ENCODE assay signal across 15 cellular contexts in the genomic region with DNA sequence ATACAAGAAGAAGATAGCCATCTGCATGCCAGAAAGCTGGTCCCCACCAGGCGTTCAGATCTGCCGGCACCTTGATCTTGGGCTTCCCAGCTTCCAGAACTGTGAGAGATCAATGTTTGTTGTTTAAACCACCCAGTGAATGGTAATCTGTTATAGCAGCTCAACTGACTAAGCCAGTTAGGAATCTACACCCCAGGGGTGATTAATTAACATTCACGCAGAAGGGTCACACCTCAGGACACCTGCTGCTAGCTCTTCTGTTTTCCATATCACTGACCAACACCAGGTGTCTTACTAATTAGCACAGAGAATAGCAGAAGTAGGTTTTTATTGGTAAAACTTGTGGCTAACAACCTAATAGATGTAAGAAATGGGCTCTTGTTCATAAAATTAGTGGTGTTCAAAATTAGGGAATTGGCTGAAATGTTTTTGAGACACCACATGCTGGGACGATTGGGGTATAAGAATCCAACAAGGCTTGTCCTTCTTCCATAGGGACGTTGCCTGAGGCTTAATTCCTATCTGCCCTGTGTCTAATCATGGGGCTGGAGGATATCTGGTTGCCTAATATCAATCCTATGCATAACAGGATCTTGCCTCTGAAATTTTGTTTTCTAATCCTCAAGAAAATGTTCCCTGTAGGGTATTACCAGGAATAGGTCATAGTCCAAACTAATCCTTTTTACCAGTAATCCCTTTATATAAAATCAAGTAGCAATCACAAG. TPM values are rescaled to one million over a fixed set of nuclear protein-coding genes. Genes with fewer than 3 reads are reported as not detected.
DNase-seq lines count a peak whose midpoint lies in the region; ATAC-seq and TF ChIP-seq lines count a peak whose summit lies in the region.
"Had no signal": no experiment of that assay in that cellular context is flagged by ENCODE, and none has a peak within 500 bp of the region (broad histone marks: within the 10 kb centered on the region; RNA-seq: fewer than 3 reads in every experiment).

No MANE protein-coding gene starts in this region.

- CTCF ChIA-PET in HEK293T (lab: Yijun Ruan, JAX), result no interaction called here

- no peaks in the 10 kb centered on the region for H3K9me3 ChIP-seq in heart right ventricle
- H3K9me3 ChIP-seq: body of pancreas, Peyer's patch had no signal

- no peaks in the 10 kb centered on the region for H3K4me1 ChIP-seq in heart right ventricle
- H3K4me1 ChIP-seq: Peyer's patch had no signal

- H3K36me3 ChIP-seq in heart right ventricle, result no peaks in the 10 kb centered on the region
- H3K36me3 ChIP-seq: Peyer's patch had no signal

- intact Hi-C loops in heart right ventricle (cut with DNase I), result no loop called here

- ATAC-seq in heart right ventricle, result no peak
- ATAC-seq: body of pancreas had no signal

- H3K27me3 ChIP-seq in heart right ventricle, result peaks cover 0 to 3% (median 0%) of the 10 kb centered on the region in 7 donors
- H3K27me3 ChIP-seq: body of pancreas, Peyer's patch had no signal

- peak; percentile 16 for DNase-seq in Daoy (ENCODE audit: low read depth)
- DNase-seq in HPDE6-E6E7 (ENCODE audit: extremely low spot score), result peak; percentile 26
- peak; percentile 73 for DNase-seq in SW480 (ENCODE audit: low spot score)
- peak; percentile 72 for DNase-seq in iPS DF 4.7 (ENCODE audit: extremely low read depth, low spot score)
- DNase-seq in HEK293T (ENCODE audit: extremely low spot score), result no peak
- DNase-seq in heart right ventricle, result no peak
- no peak for DNase-seq in SW 1271 (lab: John Stamatoyannopoulos, UW)
- no peak for DNase-seq in NCI-H446 (lab: John Stamatoyannopoulos, UW)
- DNase-seq: activated CD4-positive, CD25-positive, alpha-beta regulatory T cell; activated naive CD4-positive, alpha-beta T cell; body of pancreas; HFFc6; NCI-H226; Peyer's patch; stimulated activated CD4-positive, alpha-beta T cell treated with anti-CD3 and anti-CD28 coated beads, Interleukin-4, amount 100 ng/mL, for 4 hours had no signal

- WGBS in heart right ventricle, 2 donors, result 52 to 57% methylated on average over 5 of the region's 5 CpGs

- H3K27ac ChIP-seq in heart right ventricle, result no peak overlapping the region
- H3K27ac ChIP-seq: body of pancreas, Peyer's patch had no signal

- no peak overlapping the region for H3K4me3 ChIP-seq in heart right ventricle
- H3K4me3 ChIP-seq: body of pancreas, Peyer's patch had no signal

- TF ChIP-seq CTCF in heart right ventricle (IDR thresholded peaks at IDR 0.05), result no peak

- POLR2A ChIA-PET in HEK293T (lab: Yijun Ruan, JAX), result no interaction called here

TF ChIP-seq in HEK293T, 16 proteins besides CTCF, POLR2A, EP300 and RAD21:
- TF ChIP-seq ARNT (IDR thresholded peaks at IDR 0.05), result no peak
- no peak for TF ChIP-seq ZNF384 (IDR thresholded peaks at IDR 0.05)
- TF ChIP-seq HDGF (IDR thresholded peaks at IDR 0.05; ENCODE audit: borderline replicate concordance), result no peak
- no peak for TF ChIP-seq FOXA1 (IDR thresholded peaks at IDR 0.05)
- TF ChIP-seq ELF4 (IDR thresholded peaks at IDR 0.05), result no peak
- TF ChIP-seq L3MBTL2 (conservative IDR thresholded peaks at IDR 0.05), result no peak
- TF ChIP-seq FOXM1 (IDR thresholded peaks at IDR 0.05; ENCODE audit: borderline replicate concordance), result no peak
- no peak for TF ChIP-seq LEF1 (IDR thresholded peaks at IDR 0.05; ENCODE audit: borderline replicate concordance)
- no peak for TF ChIP-seq CTBP1 (IDR thresholded peaks at IDR 0.05; ENCODE audit: borderline replicate concordance)
- TF ChIP-seq NFRKB (IDR thresholded peaks at IDR 0.05), result no peak

RNA-seq across cellular contexts. Expression of a gene that starts 42.0 kb away (rescaled TPM):
- 28.8 and 37.8 TPM in 2 replicates for total RNA-seq in Daoy (2014; rRNA removed; shearing (Covaris generic))
- 10 to 100 TPM in 2 of 10 donors, 1 to 10 TPM in 8; 2.7 to 12.7 (median 4.5) TPM for total RNA-seq in heart right ventricle
- polyA plus RNA-seq in heart right ventricle, result 1 to 10 TPM; 1.1 to 1.2 TPM

Comparison
In these comparisons a context has a peak if more than half of its experiments do, and no peak if none do; other contexts are left out.
1. DNase-seq: peak in Daoy (single experiment), HPDE6-E6E7 (single experiment), SW480 (single experiment) and iPS DF 4.7 (single experiment); none in HEK293T (single experiment), heart right ventricle (0 of 2), SW 1271 (0 of 2) and NCI-H446 (0 of 2).